Comparison of ENCODE assay signal across 13 cellular contexts in genomic region chr11:15493066-15493465, GRCh38.
DNase-seq lines count a peak whose midpoint lies in the region; ATAC-seq and TF ChIP-seq lines count a peak whose summit lies in the region.
"Had no signal": no experiment of that assay in that cellular context is flagged by ENCODE, and none has a peak within 500 bp of the region (broad histone marks: within the 10 kb centered on the region; RNA-seq: fewer than 3 reads in every experiment).

No MANE protein-coding gene starts in this region.

- WGBS in mesenchymal stem cell = 50% methylated on average over 1 of the region's 2 CpGs

- no peak overlapping the region for H4K91ac ChIP-seq in mesenchymal stem cell (ENCODE audit: low read length)

- H3K18ac ChIP-seq in mesenchymal stem cell (ENCODE audit: low read depth in 1 of 2, low read length in 2 of 2) = no peak overlapping the region

- ATAC-seq in Right ventricle myocardium superior (ENCODE audit: poor library complexity) = no peak
- ATAC-seq: activated T-cell treated with anti-CD3 and anti-CD28 coated beads, Interleukin-2, amount 50 U/mL, for 72 hours had no signal

- H3K27me3 ChIP-seq in mesenchymal stem cell (ENCODE audit: control insufficient read depth in 1 of 2, insufficient read depth in 1 of 2, low read length in 2 of 2) = no peaks in the 10 kb centered on the region

- no peak overlapping the region for H3K27ac ChIP-seq in mesenchymal stem cell (ENCODE audit: low read length, poor library complexity, severe bottlenecking)

- no peaks in the 10 kb centered on the region for H3K79me1 ChIP-seq in mesenchymal stem cell (replicated peaks; ENCODE audit: low read length, poor library complexity, severe bottlenecking)

- no peak overlapping the region for H4K8ac ChIP-seq in mesenchymal stem cell (ENCODE audit: low read length)

- H2BK15ac ChIP-seq in mesenchymal stem cell (ENCODE audit: low read depth, poor library complexity, severe bottlenecking) = no peak overlapping the region

- H2BK120ac ChIP-seq in mesenchymal stem cell (ENCODE audit: low read depth, low read length) = no peak overlapping the region

- TF ChIP-seq CTCF in foreskin fibroblast (IDR thresholded peaks at IDR 0.05; ENCODE audit: low read depth, low read length) = no peak

- no peaks in the 10 kb centered on the region for H3K4me1 ChIP-seq in mesenchymal stem cell (ENCODE audit: control insufficient read depth, insufficient read depth, low read depth, low read length)

- H3K36me3 ChIP-seq in mesenchymal stem cell (ENCODE audit: control insufficient read depth in 1 of 2, insufficient read depth in 2 of 2, low read depth in 1 of 2, low read length in 2 of 2) = no peaks in the 10 kb centered on the region

- H3K4ac ChIP-seq in mesenchymal stem cell (ENCODE audit: low read depth in 1 of 2, low read length in 2 of 2) = no peak overlapping the region

- intact Hi-C loops in Right ventricle myocardium superior (cut with DNase I) = no loop called here

- no peak overlapping the region for H2BK5ac ChIP-seq in mesenchymal stem cell (ENCODE audit: low read depth, low read length, poor library complexity, severe bottlenecking)

- no peak overlapping the region for H3K4me3 ChIP-seq in mesenchymal stem cell (ENCODE audit: insufficient read depth in 1 of 2, low read depth in 1 of 2, low read length in 2 of 2)
- no peak overlapping the region for H3K4me3 ChIP-seq in foreskin fibroblast (ENCODE audit: low read depth in 1 of 2, low read length in 2 of 2)

- H3K14ac ChIP-seq in mesenchymal stem cell (ENCODE audit: low read length in 2 of 2) = no peak overlapping the region

- H3K9ac ChIP-seq in mesenchymal stem cell (ENCODE audit: low read length) = no peak overlapping the region

- DNase-seq in NCI-H2196 (lab: John Stamatoyannopoulos, UW; ENCODE audit: unreplicated experiment) = peak; percentile 5
- no peak for DNase-seq in NCI-H2196 treated with DMSO at 0.1 percent for 48 hours (lab: John Stamatoyannopoulos, UW; ENCODE audit: unreplicated experiment)
- DNase-seq in MV-4-11 (lab: John Stamatoyannopoulos, UW) = peak; percentile 79
- DNase-seq in amniotic epithelial cell (ENCODE audit: low read depth) = peak; percentile 58
- peak; percentile 75 for DNase-seq in mesenchymal stem cell
- no peak for DNase-seq in foreskin fibroblast
- DNase-seq in Right ventricle myocardium superior = no peak
- no peak for DNase-seq in NCI-H1105 treated with DMSO at 0.1 percent for 48 hours (lab: John Stamatoyannopoulos, UW)
- DNase-seq: activated CD4-positive, alpha-beta T cell treated with anti-CD3 and anti-CD28 coated beads, Interleukin-2, amount 10 ng/mL, durations not matched to agents 7 days and 5 days; activated T-cell treated with anti-CD3 and anti-CD28 coated beads, Interleukin-2, amount 50 U/mL, for 72 hours; dermis blood vessel endothelial cell; NCI-H146; stimulated activated CD4-positive, alpha-beta T cell treated with anti-CD3 and anti-CD28 coated beads, Interleukin-15, amount 100 ng/mL, for 24 hours had no signal

- no peak overlapping the region for H2AFZ ChIP-seq in mesenchymal stem cell (ENCODE audit: low read depth, low read length)

- H2BK12ac ChIP-seq in mesenchymal stem cell (ENCODE audit: low read length in 2 of 2) = no peak overlapping the region

- no peak overlapping the region for H3K4me2 ChIP-seq in mesenchymal stem cell (ENCODE audit: low read length, poor library complexity, severe bottlenecking)

- H3K23ac ChIP-seq in mesenchymal stem cell (ENCODE audit: low read length in 2 of 2) = no peak overlapping the region

- no peaks in the 10 kb centered on the region for H3K9me3 ChIP-seq in mesenchymal stem cell (ENCODE audit: control insufficient read depth, low read length)

- no peak overlapping the region for H2AK5ac ChIP-seq in mesenchymal stem cell (ENCODE audit: low read length, severe bottlenecking)

Comparison
In these comparisons a context has a peak if more than half of its experiments do, and no peak if none do; other contexts are left out.
1. DNase-seq: peak in NCI-H2196 (single experiment), MV-4-11 (single experiment), amniotic epithelial cell (single experiment) and mesenchymal stem cell (single experiment); none in NCI-H2196 treated with DMSO at 0.1 percent for 48 hours (single experiment), foreskin fibroblast (0 of 2), Right ventricle myocardium superior (single experiment) and NCI-H1105 treated with DMSO at 0.1 percent for 48 hours (single experiment).